In the genomic region with DNA sequence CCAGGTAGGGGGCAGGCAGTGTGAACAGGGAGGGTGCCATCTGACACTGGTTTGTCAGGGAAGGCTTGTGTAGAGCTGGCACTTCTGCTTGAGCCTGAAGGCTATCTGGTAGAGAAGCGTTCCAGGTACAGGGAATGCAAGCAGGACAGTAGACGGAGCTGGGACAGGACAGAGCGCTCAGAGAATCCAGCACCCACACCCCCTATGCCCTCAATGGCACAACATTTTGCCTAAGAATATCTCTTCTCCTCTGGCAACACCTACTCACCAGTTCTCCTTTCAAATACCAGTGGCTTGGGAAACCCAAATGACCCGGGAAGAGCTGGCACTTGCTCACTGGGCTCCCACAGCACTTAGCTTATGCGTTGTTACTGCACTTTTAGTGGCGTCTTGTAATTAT, we compare ENCODE assay signal across 20 cellular contexts.
A peak's percentile ranks its signal among the peaks of the same experiment; 100 is the strongest.
DNase-seq lines count a peak whose midpoint lies in the region; ATAC-seq, FAIRE-seq and TF ChIP-seq lines count a peak whose summit lies in the region.
"Had no signal": no experiment of that assay in that cellular context is flagged by ENCODE, and none has a peak within 500 bp of the region (broad histone marks: within the 10 kb centered on the region; RNA-seq: fewer than 3 reads in every experiment).

No MANE protein-coding gene starts in this region.

- WGBS in right cardiac atrium, result 74% methylated on average over 6 of the region's 6 CpGs

- H3K27ac ChIP-seq in right cardiac atrium (ENCODE audit: low read length) (no peak overlapping the region), layer of hippocampus (ENCODE audit: low read depth, low read length) (peak overlapping the region; percentile 69), vagina (no peak overlapping the region)
- H3K27ac ChIP-seq: C4-2B had no signal

- no peak for TF ChIP-seq CTCF in vagina (IDR thresholded peaks at IDR 0.05)

- peaks cover 10% of the 10 kb centered on the region for H3K4me1 ChIP-seq in right cardiac atrium (ENCODE audit: control insufficient read depth, insufficient read depth, low read length)
- peaks cover 8% of the 10 kb centered on the region for H3K4me1 ChIP-seq in vagina

- no peak for FAIRE-seq in GM12892 (lab: Jason Lieb, UNC)
- FAIRE-seq: endometrium had no signal

- peak overlapping the region; percentile 46 for H3K27ac Mint-ChIP-seq in activated T-helper 17 cell treated with anti-CD3 and anti-CD28 coated beads, Interleukin-2, amount 50 U/mL, for 72 hours
- H3K27ac Mint-ChIP-seq: activated naive CD4-positive, alpha-beta T cell treated with anti-CD3 and anti-CD28 coated beads for 36 hours; memory B cell had no signal

- no peak overlapping the region for H3K4me3 Mint-ChIP-seq in activated T-helper 17 cell treated with anti-CD3 and anti-CD28 coated beads, Interleukin-2, amount 50 U/mL, for 72 hours
- H3K4me3 Mint-ChIP-seq: activated naive CD4-positive, alpha-beta T cell treated with anti-CD3 and anti-CD28 coated beads for 36 hours; H9; memory B cell had no signal

- DNase-seq in right cardiac atrium (no peak), left cardiac atrium (no peak), GM12892 (ENCODE audit: insufficient read length) (no peak), vagina (ENCODE audit: extremely low spot score in 2 of 2) (no peak), amniotic stem cell (lab: John Stamatoyannopoulos, UW) (no peak)
- DNase-seq in activated CD4-positive, alpha-beta T cell treated with anti-CD3 and anti-CD28 coated beads, Interleukin-2, amount 50 U/mL, for 1 hour, result no peak
- DNase-seq: activated naive CD4-positive, alpha-beta T cell treated with anti-CD3 and anti-CD28 coated beads for 36 hours; H9; NCI-H2107; NCI-H510A; SJCRH30; stimulated activated CD4-positive, alpha-beta T cell treated with anti-CD3 and anti-CD28 coated beads, Interleukin-4, amount 100 ng/mL, for 24 hours; stomach had no signal

- no peak overlapping the region for H3K4me3 ChIP-seq in right cardiac atrium (ENCODE audit: low read length)
- no peak overlapping the region for H3K4me3 ChIP-seq in vagina
- H3K4me3 ChIP-seq: SJCRH30, smooth muscle cell, stomach had no signal

- no peaks in the 10 kb centered on the region for H3K36me3 ChIP-seq in vagina

- peaks cover 14% of the 10 kb centered on the region for H3K4me1 Mint-ChIP-seq in activated T-helper 17 cell treated with anti-CD3 and anti-CD28 coated beads, Interleukin-2, amount 50 U/mL, for 72 hours

- H3K27me3 ChIP-seq in right cardiac atrium (ENCODE audit: control insufficient read depth, insufficient read depth) (no peaks in the 10 kb centered on the region), layer of hippocampus (ENCODE audit: control insufficient read depth, insufficient read depth, low read length) (no peaks in the 10 kb centered on the region), vagina (no peaks in the 10 kb centered on the region)
- H3K27me3 ChIP-seq: SJCRH30, stomach had no signal

- ATAC-seq in right cardiac atrium (peak; percentile 11 to 25), left cardiac atrium (no peak)
- ATAC-seq in activated T-helper 17 cell treated with anti-CD3 and anti-CD28 coated beads, Interleukin-2, amount 50 U/mL, for 72 hours (replicated peaks), result no peak
- ATAC-seq: Panc1 had no signal

- H3K9me3 Mint-ChIP-seq in activated T-helper 17 cell treated with anti-CD3 and anti-CD28 coated beads, Interleukin-2, amount 50 U/mL, for 72 hours, result no peaks in the 10 kb centered on the region
- H3K9me3 Mint-ChIP-seq: activated naive CD4-positive, alpha-beta T cell treated with anti-CD3 and anti-CD28 coated beads for 36 hours; H9; memory B cell had no signal

- H3K9me3 ChIP-seq in right cardiac atrium (ENCODE audit: control insufficient read depth, low read length) (no peaks in the 10 kb centered on the region), vagina (no peaks in the 10 kb centered on the region)
- H3K9me3 ChIP-seq: SJCRH30, stomach had no signal

- TF ChIP-seq POLR2A in GM12892 (IDR thresholded peaks at IDR 0.05; ENCODE audit: low read depth, low read length), result no peak
- TF ChIP-seq POLR2A in vagina (IDR thresholded peaks at IDR 0.05), result no peak

- H3K27me3 Mint-ChIP-seq in activated T-helper 17 cell treated with anti-CD3 and anti-CD28 coated beads, Interleukin-2, amount 50 U/mL, for 72 hours, result no peaks in the 10 kb centered on the region
- H3K27me3 Mint-ChIP-seq: memory B cell had no signal

- intact Hi-C loops in right cardiac atrium (cut with DNase I) (loop anchor here in 2 of 4 donors (5.0 to 10.0 kb wide), 2 partner anchors 165 to 168 kb away; no protein-coding TSS in a partner anchor), left cardiac atrium (cut with DNase I) (loop anchor here in 1 of 2 donors (10.0 kb wide), 1 partner anchor 168 kb away; no protein-coding TSS in a partner anchor), vagina (cut with DNase I) (loop anchor here (5.0 kb wide), 1 partner anchor 165 kb away; no protein-coding TSS in a partner anchor)

- H3K36me3 Mint-ChIP-seq in activated T-helper 17 cell treated with anti-CD3 and anti-CD28 coated beads, Interleukin-2, amount 50 U/mL, for 72 hours (ENCODE audit: low read depth), result peaks cover 40% of the 10 kb centered on the region

Comparison
In these comparisons a context has a peak if more than half of its experiments do, and no peak if none do; other contexts are left out.
1. ATAC-seq: peak in right cardiac atrium (2 of 2); none in left cardiac atrium (0 of 2) and activated T-helper 17 cell treated with anti-CD3 and anti-CD28 coated beads, Interleukin-2, amount 50 U/mL, for 72 hours (single experiment).